In the genomic region with DNA sequence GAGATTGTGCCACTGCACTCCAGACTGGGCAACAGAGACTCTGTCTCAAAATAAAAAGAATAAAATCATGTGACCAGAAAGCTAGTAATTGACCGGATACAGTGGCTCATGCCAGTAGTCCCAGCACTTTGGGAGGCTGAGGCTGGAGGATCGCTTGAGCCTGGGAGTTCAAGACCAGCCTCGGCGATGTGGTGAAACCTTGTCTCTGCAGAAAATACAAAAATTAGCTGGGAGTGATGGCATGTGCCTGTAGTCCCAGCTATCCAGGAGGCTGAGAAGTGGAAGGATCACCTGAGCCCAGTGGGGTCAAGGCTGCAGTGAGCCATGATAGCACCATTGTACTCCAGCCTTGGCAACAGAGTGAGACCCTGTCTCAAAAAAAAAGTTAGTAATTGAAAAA, we compare ENCODE assay signal across 23 cellular contexts. TPM values are rescaled to one million over a fixed set of nuclear protein-coding genes. Genes with fewer than 3 reads are reported as not detected.
DNase-seq lines count a peak whose midpoint lies in the region; ATAC-seq and TF ChIP-seq lines count a peak whose summit lies in the region.
"Had no signal": no experiment of that assay in that cellular context is flagged by ENCODE, and none has a peak within 500 bp of the region (broad histone marks: within the 10 kb centered on the region; RNA-seq: fewer than 3 reads in every experiment).

No MANE protein-coding gene starts in this region.

- H2BK15ac ChIP-seq in neuronal stem cell (ENCODE audit: low read length): no peak overlapping the region

- no peak overlapping the region for H3K18ac ChIP-seq in neuronal stem cell (ENCODE audit: low read length)

- no peak overlapping the region for H2AFZ ChIP-seq in neuronal stem cell (ENCODE audit: low read length)
- H2AFZ ChIP-seq: GM23338 had no signal

- no peaks in the 10 kb centered on the region for H3K27me3 Mint-ChIP-seq in CD4-positive, CD25-positive, alpha-beta regulatory T cell
- H3K27me3 Mint-ChIP-seq in CD4-positive, alpha-beta T cell: no peaks in the 10 kb centered on the region
- H3K27me3 Mint-ChIP-seq in T-helper 17 cell: no peaks in the 10 kb centered on the region
- no peaks in the 10 kb centered on the region for H3K27me3 Mint-ChIP-seq in effector memory CD8-positive, alpha-beta T cell
- H3K27me3 Mint-ChIP-seq: IgD-negative memory B cell had no signal

- H2BK120ac ChIP-seq in neuronal stem cell (ENCODE audit: low read depth, low read length): no peak overlapping the region

- no peak overlapping the region for H3K9ac ChIP-seq in neuronal stem cell (ENCODE audit: low read depth, low read length, poor library complexity)
- H3K9ac ChIP-seq: KMS-11 had no signal

- intact Hi-C loops in CD4-positive, alpha-beta T cell (cut with DNase I, micrococcal nuclease): no loop called here

- no peaks in the 10 kb centered on the region for H3K9me3 ChIP-seq in CD4-positive, CD25-positive, alpha-beta regulatory T cell (ENCODE audit: control insufficient read depth in 2 of 2, low read length in 2 of 2)
- H3K9me3 ChIP-seq in CD4-positive, alpha-beta T cell (ENCODE audit: control insufficient read depth, low read length): no peaks in the 10 kb centered on the region
- H3K9me3 ChIP-seq in T-helper 17 cell (ENCODE audit: control insufficient read depth, low read length, poor library complexity, severe bottlenecking) (no peaks in the 10 kb centered on the region), neuronal stem cell (replicated peaks in 1 of 2; ENCODE audit: control insufficient read depth in 2 of 2, insufficient read depth in 1 of 2, low read depth in 1 of 2, low read length in 2 of 2) (no peaks in the 10 kb centered on the region)

- H2AK5ac ChIP-seq in neuronal stem cell (ENCODE audit: low read depth, low read length): no peak overlapping the region

- no peak overlapping the region for H4K91ac ChIP-seq in neuronal stem cell (ENCODE audit: low read depth, low read length, poor library complexity)

- H3K4me1 Mint-ChIP-seq in CD4-positive, CD25-positive, alpha-beta regulatory T cell: peaks cover 13 to 35% (median 19%) of the 10 kb centered on the region in 4 donors
- peaks cover 19% of the 10 kb centered on the region for H3K4me1 Mint-ChIP-seq in CD4-positive, alpha-beta T cell (ENCODE audit: low read depth)
- H3K4me1 Mint-ChIP-seq in T-helper 17 cell: peaks cover 18% of the 10 kb centered on the region
- H3K4me1 Mint-ChIP-seq in effector memory CD8-positive, alpha-beta T cell (ENCODE audit: low read depth in 2 of 2): peaks cover 7 to 10% of the 10 kb centered on the region in 2 donors
- H3K4me1 Mint-ChIP-seq: GM23338, H9, IgD-negative memory B cell had no signal

- H3K27ac ChIP-seq in CD4-positive, CD25-positive, alpha-beta regulatory T cell (ENCODE audit: insufficient read depth, low read length, poor library complexity, severe bottlenecking): no peak overlapping the region
- no peak overlapping the region for H3K27ac ChIP-seq in CD4-positive, alpha-beta T cell (ENCODE audit: low read depth, low read length)
- H3K27ac ChIP-seq in neuronal stem cell (replicated peaks; ENCODE audit: low read length): no peak overlapping the region
- H3K27ac ChIP-seq: KMS-11, RWPE1 had no signal

- H3K4ac ChIP-seq in neuronal stem cell (ENCODE audit: low read length): no peak overlapping the region

- no peak overlapping the region for H4K8ac ChIP-seq in neuronal stem cell (ENCODE audit: low read depth, low read length)

- H3K4me3 ChIP-seq in CD4-positive, CD25-positive, alpha-beta regulatory T cell (ENCODE audit: low read depth, low read length): no peak overlapping the region
- H3K4me3 ChIP-seq in neuronal stem cell (ENCODE audit: low read length in 2 of 2): no peak overlapping the region
- H3K4me3 ChIP-seq: GM23338 had no signal

- H3K27me3 ChIP-seq in CD4-positive, CD25-positive, alpha-beta regulatory T cell (ENCODE audit: control insufficient read depth, insufficient read depth, low read length): no peaks in the 10 kb centered on the region
- no peaks in the 10 kb centered on the region for H3K27me3 ChIP-seq in CD4-positive, alpha-beta T cell (ENCODE audit: control insufficient read depth, insufficient read depth, low read length)
- H3K27me3 ChIP-seq in neuronal stem cell (ENCODE audit: control insufficient read depth in 3 of 3, insufficient read depth in 3 of 3, low read depth in 1 of 3, low read length in 3 of 3): no peaks in the 10 kb centered on the region

- H3K23ac ChIP-seq in neuronal stem cell (ENCODE audit: low read depth, low read length, poor library complexity): no peak overlapping the region

- H3K4me2 ChIP-seq in neuronal stem cell (ENCODE audit: insufficient read depth, low read length, poor library complexity, severe bottlenecking): no peak overlapping the region
- H3K4me2 ChIP-seq: GM23338, KMS-11 had no signal

- no peak for TF ChIP-seq CTCF in CD4-positive, alpha-beta T cell (IDR thresholded peaks at IDR 0.05)

- H3K36me3 Mint-ChIP-seq in CD4-positive, CD25-positive, alpha-beta regulatory T cell: peaks cover 39% of the 10 kb centered on the region
- peaks cover 86% of the 10 kb centered on the region for H3K36me3 Mint-ChIP-seq in CD4-positive, alpha-beta T cell (ENCODE audit: low read depth)
- H3K36me3 Mint-ChIP-seq in T-helper 17 cell (ENCODE audit: low read depth): peaks cover 3% of the 10 kb centered on the region
- peaks cover 50% of the 10 kb centered on the region for H3K36me3 Mint-ChIP-seq in effector memory CD8-positive, alpha-beta T cell (ENCODE audit: insufficient read depth)

- H3K36me3 ChIP-seq in CD4-positive, CD25-positive, alpha-beta regulatory T cell (ENCODE audit: control insufficient read depth, insufficient read depth, low read length): peaks cover 83% of the 10 kb centered on the region
- peaks cover 6 to 80% of the 10 kb centered on the region in 2 donors for H3K36me3 ChIP-seq in neuronal stem cell (replicated peaks in 1 of 2; ENCODE audit: control insufficient read depth in 2 of 2, insufficient read depth in 2 of 2, low read length in 2 of 2)

- CTCF ChIA-PET in CD4-positive, alpha-beta T cell (lab: Charles Lee): no interaction called here

- no peak overlapping the region for H3K4me3 Mint-ChIP-seq in CD4-positive, CD25-positive, alpha-beta regulatory T cell
- H3K4me3 Mint-ChIP-seq in CD4-positive, alpha-beta T cell: no peak overlapping the region
- H3K4me3 Mint-ChIP-seq in T-helper 17 cell: peak overlapping the region; percentile 68
- H3K4me3 Mint-ChIP-seq in effector memory CD8-positive, alpha-beta T cell: no peak overlapping the region
- H3K4me3 Mint-ChIP-seq: GM23338, H9, IgD-negative memory B cell had no signal

- no peak for ATAC-seq in CD4-positive, CD25-positive, alpha-beta regulatory T cell (ENCODE audit: low read depth in 2 of 2)
- no peak for ATAC-seq in CD4-positive, alpha-beta T cell (ENCODE audit: poor library complexity)
- no peak for ATAC-seq in T-helper 17 cell
- no peak for ATAC-seq in effector memory CD8-positive, alpha-beta T cell (replicated peaks)
- ATAC-seq: GM23338, Panc1 had no signal

- H3K9me3 Mint-ChIP-seq in CD4-positive, CD25-positive, alpha-beta regulatory T cell: no peaks in the 10 kb centered on the region
- no peaks in the 10 kb centered on the region for H3K9me3 Mint-ChIP-seq in CD4-positive, alpha-beta T cell
- no peaks in the 10 kb centered on the region for H3K9me3 Mint-ChIP-seq in effector memory CD8-positive, alpha-beta T cell
- H3K9me3 Mint-ChIP-seq: GM23338, H9, IgD-negative memory B cell had no signal

- H3K14ac ChIP-seq in neuronal stem cell (ENCODE audit: low read length): no peak overlapping the region

- WGBS in neuronal stem cell (ENCODE audit: extremely low coverage in 2 of 2, insufficient read length in 2 of 2, insufficient replicate concordance in 1 of 2), 2 donors: no CpG with 5 or more reads among the region's 4 CpGs

- POLR2A ChIA-PET in CD4-positive, alpha-beta T cell (lab: Charles Lee): no interaction called here

- H2BK5ac ChIP-seq in neuronal stem cell (ENCODE audit: low read length): no peak overlapping the region

- H3K4me1 ChIP-seq in CD4-positive, CD25-positive, alpha-beta regulatory T cell (ENCODE audit: control insufficient read depth, insufficient read depth, low read length, poor library complexity, severe bottlenecking): peaks cover 4% of the 10 kb centered on the region
- H3K4me1 ChIP-seq in neuronal stem cell (ENCODE audit: control insufficient read depth in 2 of 2, insufficient read depth in 1 of 2, low read depth in 1 of 2, low read length in 2 of 2): no peaks in the 10 kb centered on the region

- no peak for DNase-seq in CD4-positive, CD25-positive, alpha-beta regulatory T cell
- DNase-seq in CD4-positive, alpha-beta T cell: no peak
- no peak for DNase-seq in T-helper 17 cell
- DNase-seq in effector memory CD8-positive, alpha-beta T cell: no peak
- DNase-seq in neuronal stem cell (ENCODE audit: low spot score): no peak
- DNase-seq in medulla oblongata (ENCODE audit: extremely low spot score): no peak
- no peak for DNase-seq in NCI-H510A treated with DMSO at 0.1 percent for 48 hours (lab: John Stamatoyannopoulos, UW)
- DNase-seq in activated gamma-delta T cell (lab: John Stamatoyannopoulos, UW): no peak
- DNase-seq: C1 segment of cervical spinal cord, GF-D8, H9, MM.1S, NCI-H1417, NCI-H1694, NCI-H2081, NCI-H2227 treated with DMSO at 0.1 percent for 48 hours, NCI-H69, SHP77 had no signal

- H2BK12ac ChIP-seq in neuronal stem cell (ENCODE audit: low read length): no peak overlapping the region

- no peaks in the 10 kb centered on the region for H3K79me1 ChIP-seq in neuronal stem cell (ENCODE audit: low read depth, low read length)

- H3K27ac Mint-ChIP-seq in CD4-positive, CD25-positive, alpha-beta regulatory T cell: peak overlapping the region in 2 of 3 donors; percentile 58 to 71
- peak overlapping the region; percentile 69 for H3K27ac Mint-ChIP-seq in CD4-positive, alpha-beta T cell
- peak overlapping the region; percentile 89 for H3K27ac Mint-ChIP-seq in T-helper 17 cell
- H3K27ac Mint-ChIP-seq in effector memory CD8-positive, alpha-beta T cell: peak overlapping the region; percentile 81 to 89
- H3K27ac Mint-ChIP-seq: GM23338, H9 had no signal

RNA-seq across cellular contexts. Expression of a gene that starts 36.8 kb away (rescaled TPM):
- total RNA-seq in CD4-positive, CD25-positive, alpha-beta regulatory T cell: 57.2 TPM
- 100 to 1,000 TPM; 186 to 214 (median 193) TPM for polyA plus RNA-seq in CD4-positive, CD25-positive, alpha-beta regulatory T cell
- total RNA-seq in CD4-positive, alpha-beta T cell: 10 to 100 TPM; 51.3 to 57.3 TPM
- 10 to 100 TPM; 50.9 to 55.3 TPM for total RNA-seq in T-helper 17 cell
- 136 TPM for polyA plus RNA-seq in neuronal stem cell (2013, experiment 1 of 2)
- polyA plus RNA-seq in neuronal stem cell (2013, experiment 2 of 2): 130 TPM
